8 cellular contexts compared by ENCODE assay signal in the genomic region with DNA sequence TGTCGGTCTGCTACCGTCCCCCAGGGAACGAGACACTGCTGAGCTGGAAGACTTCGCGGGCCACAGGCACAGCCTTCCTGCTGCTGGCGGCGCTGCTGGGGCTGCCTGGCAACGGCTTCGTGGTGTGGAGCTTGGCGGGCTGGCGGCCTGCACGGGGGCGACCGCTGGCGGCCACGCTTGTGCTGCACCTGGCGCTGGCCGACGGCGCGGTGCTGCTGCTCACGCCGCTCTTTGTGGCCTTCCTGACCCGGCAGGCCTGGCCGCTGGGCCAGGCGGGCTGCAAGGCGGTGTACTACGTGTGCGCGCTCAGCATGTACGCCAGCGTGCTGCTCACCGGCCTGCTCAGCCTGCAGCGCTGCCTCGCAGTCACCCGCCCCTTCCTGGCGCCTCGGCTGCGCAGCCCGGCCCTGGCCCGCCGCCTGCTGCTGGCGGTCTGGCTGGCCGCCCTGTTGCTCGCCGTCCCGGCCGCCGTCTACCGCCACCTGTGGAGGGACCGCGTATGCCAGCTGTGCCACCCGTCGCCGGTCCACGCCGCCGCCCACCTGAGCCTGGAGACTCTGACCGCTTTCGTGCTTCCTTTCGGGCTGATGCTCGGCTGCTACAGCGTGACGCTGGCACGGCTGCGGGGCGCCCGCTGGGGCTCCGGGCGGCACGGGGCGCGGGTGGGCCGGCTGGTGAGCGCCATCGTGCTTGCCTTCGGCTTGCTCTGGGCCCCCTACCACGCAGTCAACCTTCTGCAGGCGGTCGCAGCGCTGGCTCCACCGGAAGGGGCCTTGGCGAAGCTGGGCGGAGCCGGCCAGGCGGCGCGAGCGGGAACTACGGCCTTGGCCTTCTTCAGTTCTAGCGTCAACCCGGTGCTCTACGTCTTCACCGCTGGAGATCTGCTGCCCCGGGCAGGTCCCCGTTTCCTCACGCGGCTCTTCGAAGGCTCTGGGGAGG. TPM values are rescaled to one million over a fixed set of nuclear protein-coding genes. Genes with fewer than 3 reads are reported as not detected.
A peak's percentile ranks its signal among the peaks of the same experiment; 100 is the strongest.
DNase-seq lines count a peak whose midpoint lies in the region; ATAC-seq and TF ChIP-seq lines count a peak whose summit lies in the region.

A gene with protein sequence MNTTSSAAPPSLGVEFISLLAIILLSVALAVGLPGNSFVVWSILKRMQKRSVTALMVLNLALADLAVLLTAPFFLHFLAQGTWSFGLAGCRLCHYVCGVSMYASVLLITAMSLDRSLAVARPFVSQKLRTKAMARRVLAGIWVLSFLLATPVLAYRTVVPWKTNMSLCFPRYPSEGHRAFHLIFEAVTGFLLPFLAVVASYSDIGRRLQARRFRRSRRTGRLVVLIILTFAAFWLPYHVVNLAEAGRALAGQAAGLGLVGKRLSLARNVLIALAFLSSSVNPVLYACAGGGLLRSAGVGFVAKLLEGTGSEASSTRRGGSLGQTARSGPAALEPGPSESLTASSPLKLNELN (plus strand): TSS at position 837 of the 939 bp plus-strand sequence. CDS start 4,150 bp downstream, outside the sequence.

- no peak within 1 kb of the TSS for H3K14ac ChIP-seq in neuronal stem cell (ENCODE audit: low read length)

- H3K27me3 Mint-ChIP-seq in GM23338 (ENCODE audit: insufficient read depth, low read depth, poor library complexity) = peaks cover 32% of the 10 kb centered on the region

- peak within 1 kb of the TSS; percentile 68 for H3K4me2 ChIP-seq in GM23338
- H3K4me2 ChIP-seq in neuronal stem cell (ENCODE audit: insufficient read depth, low read length, poor library complexity, severe bottlenecking) = no peak within 1 kb of the TSS

- H3K27me3 ChIP-seq in GM23338 (ENCODE audit: insufficient read depth) = peaks cover 18% of the 10 kb centered on the region; the same call in 1 of the 2 replicates
- no peaks in the 10 kb centered on the region for H3K27me3 ChIP-seq in esophagus squamous epithelium
- H3K27me3 ChIP-seq in neuronal stem cell (ENCODE audit: control insufficient read depth in 3 of 3, insufficient read depth in 3 of 3, low read depth in 1 of 3, low read length in 3 of 3) = peaks cover 0 to 2% (median 0%) of the 10 kb centered on the region in 3 experiments

- H3K4me1 ChIP-seq in GM23338 (ENCODE audit: insufficient read depth) (peaks cover 4% of the 10 kb centered on the region; the same call in 1 of the 2 replicates), esophagus squamous epithelium (peaks cover 71 to 86% (median 75%) of the 10 kb centered on the region in 3 donors), neuronal stem cell (ENCODE audit: control insufficient read depth in 2 of 2, insufficient read depth in 1 of 2, low read depth in 1 of 2, low read length in 2 of 2) (no peaks in the 10 kb centered on the region)

- H4K91ac ChIP-seq in neuronal stem cell (ENCODE audit: low read depth, low read length, poor library complexity) = no peak within 1 kb of the TSS

- no peak within 1 kb of the TSS for H3K27ac Mint-ChIP-seq in GM23338

- H2BK5ac ChIP-seq in neuronal stem cell (ENCODE audit: low read length) = no peak within 1 kb of the TSS

- H2AFZ ChIP-seq in GM23338 (no peak within 1 kb of the TSS), neuronal stem cell (ENCODE audit: low read length) (no peak within 1 kb of the TSS)

- peak within 1 kb of the TSS; percentile 63 for H3K4me3 Mint-ChIP-seq in GM23338

- H3K36me3 Mint-ChIP-seq in GM23338 (ENCODE audit: low read depth) = peaks cover 33% of the 10 kb centered on the region

- DNase-seq in GM23338 (ENCODE audit: low spot score) = peak; percentile 79
- peak; percentile 88 for DNase-seq in NCI-H146 (lab: John Stamatoyannopoulos, UW)
- DNase-seq in activated T-cell treated with anti-CD3 and anti-CD28 coated beads, Interleukin-2, amount 50 U/mL, for 1 hour = peak; percentile 75
- no peak for DNase-seq in esophagus squamous epithelium (lab: John Stamatoyannopoulos, UW)
- DNase-seq in neuronal stem cell (ENCODE audit: low spot score) = no peak
- DNase-seq in ureter (ENCODE audit: low spot score) = peak; percentile 79
- DNase-seq in iPS-NIHi11 (ENCODE audit: low spot score) = no peak

- H2AK5ac ChIP-seq in neuronal stem cell (ENCODE audit: low read depth, low read length) = no peak within 1 kb of the TSS

- H3K9me3 Mint-ChIP-seq in GM23338 = no peaks in the 10 kb centered on the region

- no peak within 1 kb of the TSS for H2BK12ac ChIP-seq in neuronal stem cell (ENCODE audit: low read length)

- H4K20me1 ChIP-seq in GM23338 (replicated peaks; ENCODE audit: insufficient read depth) = no peaks in the 10 kb centered on the region; the same call in none of the 2 replicates

- no peak within 1 kb of the TSS for H3K18ac ChIP-seq in neuronal stem cell (ENCODE audit: low read length)

- H3K4me1 Mint-ChIP-seq in GM23338 = peaks cover 15% of the 10 kb centered on the region

- no peaks in the 10 kb centered on the region for H3K79me2 ChIP-seq in GM23338 (replicated peaks; ENCODE audit: insufficient read depth)

- no peak within 1 kb of the TSS for H3K23ac ChIP-seq in neuronal stem cell (ENCODE audit: low read depth, low read length, poor library complexity)

- no peak within 1 kb of the TSS for H4K8ac ChIP-seq in neuronal stem cell (ENCODE audit: low read depth, low read length)

- H3K79me1 ChIP-seq in neuronal stem cell (ENCODE audit: low read depth, low read length) = no peaks in the 10 kb centered on the region

- H3F3A ChIP-seq in GM23338 (replicated peaks; ENCODE audit: low read depth) = no peaks in the 10 kb centered on the region

- H3K27ac ChIP-seq in GM23338 (ENCODE audit: low read depth) (no peak within 1 kb of the TSS), esophagus squamous epithelium (peak within 1 kb of the TSS; percentile 92 to 97 (median 95)), neuronal stem cell (replicated peaks; ENCODE audit: low read length) (no peak within 1 kb of the TSS)

- H3K4ac ChIP-seq in neuronal stem cell (ENCODE audit: low read length) = no peak within 1 kb of the TSS

- TF ChIP-seq CTCF in GM23338 (conservative IDR thresholded peaks at IDR 0.05; ENCODE audit: low read depth in 2 of 2) (peak in 1 of 2 experiments; percentile 42; a peak in 1 of 4 replicates), esophagus squamous epithelium (IDR thresholded peaks at IDR 0.05) (peak in 5 of 6 experiments; percentile 2 to 57 (median 34))

- peak within 1 kb of the TSS; percentile 1 for H3K9ac ChIP-seq in neuronal stem cell (ENCODE audit: low read depth, low read length, poor library complexity)

- peak within 1 kb of the TSS; percentile 51; the same call in 1 of the 2 replicates for H3K4me3 ChIP-seq in GM08714 (ENCODE audit: low read length)
- H3K4me3 ChIP-seq in GM23338 = peak within 1 kb of the TSS; percentile 51
- H3K4me3 ChIP-seq in esophagus squamous epithelium = peak within 1 kb of the TSS; percentile 46 to 84 (median 62)
- no peak within 1 kb of the TSS for H3K4me3 ChIP-seq in neuronal stem cell (ENCODE audit: low read length in 2 of 2)

- WGBS in esophagus squamous epithelium, 2 donors = 0% methylated on average over 20 of the region's 99 CpGs; no CpG with 5 or more reads in 1 of the 2 donors
- WGBS in neuronal stem cell (ENCODE audit: extremely low coverage in 2 of 2, insufficient read length in 2 of 2, insufficient replicate concordance in 1 of 2), 2 donors = no CpG with 5 or more reads among the region's 99 CpGs

- H2BK15ac ChIP-seq in neuronal stem cell (ENCODE audit: low read length) = no peak within 1 kb of the TSS

- no peaks in the 10 kb centered on the region for H3K9me2 ChIP-seq in GM23338 (ENCODE audit: insufficient read depth)

- no peaks in the 10 kb centered on the region for H3K9me3 ChIP-seq in esophagus squamous epithelium
- H3K9me3 ChIP-seq in neuronal stem cell (replicated peaks in 1 of 2; ENCODE audit: control insufficient read depth in 2 of 2, insufficient read depth in 1 of 2, low read depth in 1 of 2, low read length in 2 of 2) = peaks cover 0 to 3% of the 10 kb centered on the region in 2 donors

- intact Hi-C loops in esophagus squamous epithelium (cut with DNase I) = no loop called here

- no peaks in the 10 kb centered on the region for H3K36me3 ChIP-seq in GM23338 (ENCODE audit: insufficient read depth)
- peaks cover 0 to 21% (median 5%) of the 10 kb centered on the region in 3 donors for H3K36me3 ChIP-seq in esophagus squamous epithelium
- peaks cover 11 to 45% of the 10 kb centered on the region in 2 donors for H3K36me3 ChIP-seq in neuronal stem cell (replicated peaks in 1 of 2; ENCODE audit: control insufficient read depth in 2 of 2, insufficient read depth in 2 of 2, low read length in 2 of 2)

- peak; percentile 79 for ATAC-seq in GM23338

- H2BK120ac ChIP-seq in neuronal stem cell (ENCODE audit: low read depth, low read length) = no peak within 1 kb of the TSS

- peak in 1 of 4 donors; percentile 54 for TF ChIP-seq POLR2A in esophagus squamous epithelium (IDR thresholded peaks at IDR 0.05)

TF ChIP-seq in GM23338, 12 proteins besides CTCF, POLR2A, EP300 and RAD21:
- no peak for TF ChIP-seq STAT1 (IDR thresholded peaks at IDR 0.05; ENCODE audit: unreplicated experiment)

RNA-seq across cellular contexts. Expression of the gene that starts here (rescaled TPM):
- total RNA-seq in GM23338 (2014; rRNA removed; shearing (Covaris generic)) = 4.7 and 7.9 TPM in 2 replicates
- polyA plus RNA-seq in GM23338 (2016; fragmentation: Nextera tagmentation; extraction: Ambion mirVana) = 2.1 TPM in 2 replicates
- total RNA-seq in esophagus squamous epithelium (10 to 100 TPM; 47.9 to 99.9 (median 85.4) TPM), ureter (9.6 TPM)
- polyA plus RNA-seq in neuronal stem cell (2013, experiment 1 of 2) = 2.1 TPM
- 1.9 TPM for polyA plus RNA-seq in neuronal stem cell (2013, experiment 2 of 2)

Comparison
In these comparisons a context has a peak if more than half of its experiments do, and no peak if none do; other contexts are left out.
1. H3K4me3 ChIP-seq: peak in GM08714 (single experiment), GM23338 (single experiment) and esophagus squamous epithelium (4 of 4); none in neuronal stem cell (0 of 2).
2. DNase-seq: peak in GM23338 (single experiment), NCI-H146 (single experiment), activated T-cell treated with anti-CD3 and anti-CD28 coated beads, Interleukin-2, amount 50 U/mL, for 1 hour (single experiment) and ureter (single experiment); none in esophagus squamous epithelium (single experiment), neuronal stem cell (single experiment) and iPS-NIHi11 (single experiment).
3. H3K27ac ChIP-seq: peak in esophagus squamous epithelium (4 of 4); none in GM23338 (single experiment) and neuronal stem cell (single experiment).